ENCODE assay signal across 6 cellular contexts in the genomic region with DNA sequence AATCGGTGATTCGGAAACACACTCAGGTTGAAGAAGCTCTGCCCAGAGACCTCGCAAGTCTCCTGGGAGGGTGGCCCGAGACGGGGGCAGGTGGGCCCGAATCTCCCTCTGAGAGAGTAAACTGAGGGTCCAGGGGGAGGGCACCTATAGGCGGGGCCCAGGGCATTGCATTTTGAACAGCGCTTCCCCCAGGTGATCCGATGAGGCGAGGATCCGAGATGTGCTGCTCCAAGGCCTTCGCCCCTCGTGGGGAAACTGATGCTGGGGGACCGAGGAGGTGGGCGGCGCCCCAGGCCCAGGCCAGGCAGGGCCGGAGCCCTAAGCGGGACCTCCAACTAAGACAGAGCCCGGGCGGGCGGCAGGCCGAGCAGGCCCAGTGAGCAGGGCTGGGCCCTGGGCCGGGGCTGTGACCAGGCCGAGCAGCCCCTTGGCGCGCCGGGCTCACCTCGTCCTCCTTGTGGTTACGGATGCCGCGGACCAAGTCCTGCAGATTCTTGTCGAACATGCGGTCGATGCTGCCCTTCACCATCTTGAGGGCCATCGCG. TPM values are rescaled to one million over a fixed set of nuclear protein-coding genes. Genes with fewer than 3 reads are reported as not detected.
DNase-seq lines count a peak whose midpoint lies in the region; ATAC-seq, FAIRE-seq and TF ChIP-seq lines count a peak whose summit lies in the region.

No MANE protein-coding gene starts in this region.

- peak overlapping the region; percentile 70 to 82 for H3K27ac ChIP-seq in uterus

- TF ChIP-seq CTCF in WTC11 (IDR thresholded peaks at IDR 0.05) (no peak), uterus (IDR thresholded peaks at IDR 0.05) (no peak), D721Med (IDR thresholded peaks at IDR 0.05; ENCODE audit: insufficient read depth, missing control alignments) (no peak)

- no peak for ATAC-seq in WTC11

- H3K27me3 ChIP-seq in iPS-15b (ENCODE audit: control insufficient read depth, insufficient read depth, low read length) (no peaks in the 10 kb centered on the region), uterus (no peaks in the 10 kb centered on the region)

- intact Hi-C loops in uterus (cut with DNase I; ENCODE audit: low total_unique reads) = loop anchor here (10.0 kb wide), 1 partner anchor 124 kb away; no protein-coding TSS in a partner anchor

- H3K4me3 ChIP-seq in iPS-15b (ENCODE audit: low read depth, low read length) (peak overlapping the region; percentile 88), uterus (peak overlapping the region; percentile 52 to 78)

- CTCF ChIA-PET in WTC11 (lab: Charles Lee) = interaction anchor here (1.0 to 2.0 kb wide), 4 partner anchors 11 to 103 kb away, joined by 3 to 13 read pairs (median 8); no protein-coding TSS in a partner anchor

- H3K4me3 Mint-ChIP-seq in WTC11 = peak overlapping the region; percentile 85

- H3K9me3 ChIP-seq in iPS-15b (ENCODE audit: control insufficient read depth, insufficient read depth, low read length) (no peaks in the 10 kb centered on the region), uterus (no peaks in the 10 kb centered on the region)

- peak overlapping the region; percentile 93 for H3K9ac ChIP-seq in iPS-15b (ENCODE audit: low read depth, low read length)

- H3K4me1 ChIP-seq in iPS-15b (ENCODE audit: control insufficient read depth, insufficient read depth, low read length) (peaks cover 13% of the 10 kb centered on the region), uterus (peaks cover 0 to 11% of the 10 kb centered on the region in 2 donors)

- peaks cover 6% of the 10 kb centered on the region for H3K36me3 ChIP-seq in iPS-15b (ENCODE audit: control insufficient read depth, insufficient read depth, low read length)
- no peaks in the 10 kb centered on the region for H3K36me3 ChIP-seq in uterus

- POLR2A ChIA-PET in WTC11 (lab: Charles Lee) = interaction anchor here (1.3 kb wide), 1 partner anchor 325 kb away, joined by 3 read pairs; no protein-coding TSS in a partner anchor

- TF ChIP-seq POLR2A in uterus (IDR thresholded peaks at IDR 0.05) = no peak

- H3K4me1 Mint-ChIP-seq in WTC11 = peaks cover 30% of the 10 kb centered on the region

- H3K27ac Mint-ChIP-seq in WTC11 = no peak overlapping the region

- no peaks in the 10 kb centered on the region for H3K27me3 Mint-ChIP-seq in WTC11 (ENCODE audit: low read depth)

- no peaks in the 10 kb centered on the region for H3K9me3 Mint-ChIP-seq in WTC11

- no peaks in the 10 kb centered on the region for H3K36me3 Mint-ChIP-seq in WTC11

- no peak for FAIRE-seq in D721Med (lab: Jason Lieb, UNC)

- DNase-seq in stimulated activated CD4-positive, alpha-beta T cell treated with anti-CD3 and anti-CD28 coated beads, Interleukin-15, amount 100 ng/mL, for 24 hours = peak; percentile 27
- DNase-seq in stimulated activated CD4-positive, alpha-beta T cell treated with anti-CD3 and anti-CD28 coated beads, Interleukin-4, amount 100 ng/mL, for 24 hours = no peak
- DNase-seq in WTC11 (ENCODE audit: low spot score) = no peak
- DNase-seq in uterus = peak in 1 of 2 donors; percentile 40
- no peak for DNase-seq in D721Med (ENCODE audit: insufficient read length, low spot score)

TF ChIP-seq in WTC11, 78 proteins besides CTCF, POLR2A, EP300 and RAD21 (continues in another document):
- TF ChIP-seq, protein P1, sequence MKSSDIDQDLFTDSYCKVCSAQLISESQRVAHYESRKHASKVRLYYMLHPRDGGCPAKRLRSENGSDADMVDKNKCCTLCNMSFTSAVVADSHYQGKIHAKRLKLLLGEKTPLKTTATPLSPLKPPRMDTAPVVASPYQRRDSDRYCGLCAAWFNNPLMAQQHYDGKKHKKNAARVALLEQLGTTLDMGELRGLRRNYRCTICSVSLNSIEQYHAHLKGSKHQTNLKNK (CRISPR knock-in tag; IDR thresholded peaks at IDR 0.05) = no peak
- TF ChIP-seq NR2C2 (CRISPR knock-in tag; IDR thresholded peaks at IDR 0.05) = no peak
- TF ChIP-seq IRF2 (CRISPR knock-in tag; IDR thresholded peaks at IDR 0.05; ENCODE audit: borderline replicate concordance, low read depth) = no peak
- TF ChIP-seq, protein P2, sequence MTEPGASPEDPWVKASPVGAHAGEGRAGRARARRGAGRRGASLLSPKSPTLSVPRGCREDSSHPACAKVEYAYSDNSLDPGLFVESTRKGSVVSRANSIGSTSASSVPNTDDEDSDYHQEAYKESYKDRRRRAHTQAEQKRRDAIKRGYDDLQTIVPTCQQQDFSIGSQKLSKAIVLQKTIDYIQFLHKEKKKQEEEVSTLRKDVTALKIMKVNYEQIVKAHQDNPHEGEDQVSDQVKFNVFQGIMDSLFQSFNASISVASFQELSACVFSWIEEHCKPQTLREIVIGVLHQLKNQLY (CRISPR knock-in tag; IDR thresholded peaks at IDR 0.05) = no peak
- TF ChIP-seq ZNF232 (CRISPR knock-in tag; IDR thresholded peaks at IDR 0.05) = 0 out of 2 replicates have a peak, but pooled peaks have one; percentile 33
- TF ChIP-seq, protein P3, sequence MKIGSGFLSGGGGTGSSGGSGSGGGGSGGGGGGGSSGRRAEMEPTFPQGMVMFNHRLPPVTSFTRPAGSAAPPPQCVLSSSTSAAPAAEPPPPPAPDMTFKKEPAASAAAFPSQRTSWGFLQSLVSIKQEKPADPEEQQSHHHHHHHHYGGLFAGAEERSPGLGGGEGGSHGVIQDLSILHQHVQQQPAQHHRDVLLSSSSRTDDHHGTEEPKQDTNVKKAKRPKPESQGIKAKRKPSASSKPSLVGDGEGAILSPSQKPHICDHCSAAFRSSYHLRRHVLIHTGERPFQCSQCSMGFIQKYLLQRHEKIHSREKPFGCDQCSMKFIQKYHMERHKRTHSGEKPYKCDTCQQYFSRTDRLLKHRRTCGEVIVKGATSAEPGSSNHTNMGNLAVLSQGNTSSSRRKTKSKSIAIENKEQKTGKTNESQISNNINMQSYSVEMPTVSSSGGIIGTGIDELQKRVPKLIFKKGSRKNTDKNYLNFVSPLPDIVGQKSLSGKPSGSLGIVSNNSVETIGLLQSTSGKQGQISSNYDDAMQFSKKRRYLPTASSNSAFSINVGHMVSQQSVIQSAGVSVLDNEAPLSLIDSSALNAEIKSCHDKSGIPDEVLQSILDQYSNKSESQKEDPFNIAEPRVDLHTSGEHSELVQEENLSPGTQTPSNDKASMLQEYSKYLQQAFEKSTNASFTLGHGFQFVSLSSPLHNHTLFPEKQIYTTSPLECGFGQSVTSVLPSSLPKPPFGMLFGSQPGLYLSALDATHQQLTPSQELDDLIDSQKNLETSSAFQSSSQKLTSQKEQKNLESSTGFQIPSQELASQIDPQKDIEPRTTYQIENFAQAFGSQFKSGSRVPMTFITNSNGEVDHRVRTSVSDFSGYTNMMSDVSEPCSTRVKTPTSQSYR (CRISPR knock-in tag; IDR thresholded peaks at IDR 0.05) = no peak
- TF ChIP-seq KAT7 (CRISPR knock-in tag; IDR thresholded peaks at IDR 0.05; ENCODE audit: borderline replicate concordance) = peak; percentile 63; the same call in 1 of the 2 replicates
- TF ChIP-seq NFYB (CRISPR knock-in tag; conservative IDR thresholded peaks at IDR 0.05; ENCODE audit: low read depth) = 0 out of 2 replicates have a peak, but pooled peaks have one; percentile 29
- peak; percentile 59; the same call in 1 of the 2 replicates for TF ChIP-seq ESRRA (CRISPR knock-in tag; IDR thresholded peaks at IDR 0.05; ENCODE audit: borderline replicate concordance)
- no peak for TF ChIP-seq FOXP1 (CRISPR knock-in tag; IDR thresholded peaks at IDR 0.05; ENCODE audit: borderline replicate concordance)
- no peak for TF ChIP-seq ZNF138 (CRISPR knock-in tag; conservative IDR thresholded peaks at IDR 0.05)
- TF ChIP-seq, protein P4, sequence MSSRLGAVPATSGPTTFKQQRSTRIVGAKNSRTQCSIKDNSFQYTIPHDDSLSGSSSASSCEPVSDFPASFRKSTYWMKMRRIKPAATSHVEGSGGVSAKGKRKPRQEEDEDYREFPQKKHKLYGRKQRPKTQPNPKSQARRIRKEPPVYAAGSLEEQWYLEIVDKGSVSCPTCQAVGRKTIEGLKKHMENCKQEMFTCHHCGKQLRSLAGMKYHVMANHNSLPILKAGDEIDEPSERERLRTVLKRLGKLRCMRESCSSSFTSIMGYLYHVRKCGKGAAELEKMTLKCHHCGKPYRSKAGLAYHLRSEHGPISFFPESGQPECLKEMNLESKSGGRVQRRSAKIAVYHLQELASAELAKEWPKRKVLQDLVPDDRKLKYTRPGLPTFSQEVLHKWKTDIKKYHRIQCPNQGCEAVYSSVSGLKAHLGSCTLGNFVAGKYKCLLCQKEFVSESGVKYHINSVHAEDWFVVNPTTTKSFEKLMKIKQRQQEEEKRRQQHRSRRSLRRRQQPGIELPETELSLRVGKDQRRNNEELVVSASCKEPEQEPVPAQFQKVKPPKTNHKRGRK (CRISPR knock-in tag; IDR thresholded peaks at IDR 0.05; ENCODE audit: borderline replicate concordance) = no peak
- peak; percentile 43; the same call in 1 of the 2 replicates for TF ChIP-seq ELF4 (CRISPR knock-in tag; IDR thresholded peaks at IDR 0.05; ENCODE audit: low read depth)
- TF ChIP-seq, protein P5, sequence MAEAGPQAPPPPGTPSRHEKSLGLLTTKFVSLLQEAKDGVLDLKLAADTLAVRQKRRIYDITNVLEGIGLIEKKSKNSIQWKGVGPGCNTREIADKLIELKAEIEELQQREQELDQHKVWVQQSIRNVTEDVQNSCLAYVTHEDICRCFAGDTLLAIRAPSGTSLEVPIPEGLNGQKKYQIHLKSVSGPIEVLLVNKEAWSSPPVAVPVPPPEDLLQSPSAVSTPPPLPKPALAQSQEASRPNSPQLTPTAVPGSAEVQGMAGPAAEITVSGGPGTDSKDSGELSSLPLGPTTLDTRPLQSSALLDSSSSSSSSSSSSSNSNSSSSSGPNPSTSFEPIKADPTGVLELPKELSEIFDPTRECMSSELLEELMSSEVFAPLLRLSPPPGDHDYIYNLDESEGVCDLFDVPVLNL (CRISPR knock-in tag; IDR thresholded peaks at IDR 0.05; ENCODE audit: borderline replicate concordance, low read depth) = peak; percentile 62; the same call in 1 of the 2 replicates

RNA-seq across cellular contexts. Expression of a gene that starts 0.5 kb away (rescaled TPM):
- total RNA-seq in WTC11 (2021) = 160 to 190 TPM (median 163 TPM) in 3 replicates
- 10 to 100 TPM; 33.8 to 97.5 (median 49.8) TPM for total RNA-seq in uterus

RNA-seq across cellular contexts. Expression of a gene that starts 12.9 kb away (rescaled TPM):
- total RNA-seq in WTC11 (2021) = 99.2 to 111 TPM (median 103 TPM) in 3 replicates
- total RNA-seq in uterus = 10 to 100 TPM in 2 of 4 donors, 1 to 10 TPM in 2; 3.2 to 45.3 (median 10.0) TPM

RNA-seq across cellular contexts. Expression of a gene that starts 54.2 kb away (rescaled TPM):
- total RNA-seq in WTC11 (2021) (0.73 to 1.9 TPM (median 1.8 TPM) in 3 replicates), uterus (10 to 100 TPM in 1 of 4 donors, 1 to 10 TPM in 3; 1.5 to 86.1 (median 5.7) TPM)

RNA-seq across cellular contexts. Expression of a gene that starts 54.7 kb away (rescaled TPM):
- total RNA-seq in WTC11 (2021) = 8.1 to 9.8 TPM (median 9.6 TPM) in 3 replicates
- total RNA-seq in uterus = 10 to 100 TPM; 10.2 to 81.4 (median 20.7) TPM
